In the genomic region with DNA sequence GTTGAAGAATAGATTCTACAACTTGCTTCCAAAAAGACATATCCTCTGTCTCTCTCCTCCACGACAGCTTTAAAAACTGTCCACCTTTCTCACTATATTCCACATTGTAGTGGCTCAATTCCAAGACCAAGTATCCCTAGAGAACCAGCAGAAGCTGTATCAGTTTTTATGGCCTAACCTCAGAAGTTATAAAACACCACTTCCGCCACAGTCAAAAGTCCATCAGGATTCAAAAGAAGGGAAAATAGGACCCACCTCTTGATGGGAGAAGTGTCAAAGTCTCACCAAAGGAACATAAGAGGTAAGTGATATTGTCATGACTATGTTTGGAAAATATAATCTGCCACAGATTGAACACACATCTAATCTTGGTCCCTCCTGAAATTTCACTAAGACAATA, we compare ENCODE assay signal across 31 cellular contexts.
"Had no signal": no experiment of that assay in that cellular context is flagged by ENCODE, and none has a peak within 500 bp of the region (broad histone marks: within the 10 kb centered on the region; RNA-seq: fewer than 3 reads in every experiment).

No MANE protein-coding gene starts in this region.

- H3K27ac Mint-ChIP-seq: endodermal cell; immature natural killer cell; memory B cell; mesothelial cell of epicardium; naive thymus-derived CD4-positive, alpha-beta T cell; nephron; stimulated activated naive B cell treated with anti-CD40 and anti-IgM and Interleukin-4, amounts not matched to agents 10 μg/mL and 1 μg/mL and 100 μg/mL, for 72 hours; stimulated activated naive CD8-positive, alpha-beta T cell treated with anti-CD3 and anti-CD28 coated beads, Interleukin-15, Interleukin-2, amounts not matched to agents 100 ng/mL and 50 ng/mL, for 24 hours had no signal

- H3K4me3 Mint-ChIP-seq: endodermal cell; immature natural killer cell; memory B cell; mesothelial cell of epicardium; naive thymus-derived CD4-positive, alpha-beta T cell; nephron; stimulated activated naive B cell treated with anti-CD40 and anti-IgM and Interleukin-4, amounts not matched to agents 10 μg/mL and 1 μg/mL and 100 μg/mL, for 72 hours; stimulated activated naive CD8-positive, alpha-beta T cell treated with anti-CD3 and anti-CD28 coated beads, Interleukin-15, Interleukin-2, amounts not matched to agents 100 ng/mL and 50 ng/mL, for 24 hours had no signal

- H3K27me3 ChIP-seq: esophagus muscularis mucosa, heart right ventricle, sigmoid colon had no signal

- H3K27me3 Mint-ChIP-seq: memory B cell; stimulated activated naive B cell treated with anti-CD40 and anti-IgM and Interleukin-4, amounts not matched to agents 10 μg/mL and 1 μg/mL and 100 μg/mL, for 72 hours had no signal

- H3K4me3 ChIP-seq: dorsolateral prefrontal cortex, esophagus muscularis mucosa, heart right ventricle, lung, psoas muscle, sigmoid colon, thoracic aorta had no signal

- ATAC-seq: naive thymus-derived CD4-positive, alpha-beta T cell; psoas muscle; stimulated activated naive B cell treated with anti-CD40 and anti-IgM and Interleukin-4, amounts not matched to agents 10 μg/mL and 1 μg/mL and 100 μg/mL, for 72 hours had no signal

- H3K9me3 Mint-ChIP-seq: endodermal cell; memory B cell; nephron; stimulated activated naive B cell treated with anti-CD40 and anti-IgM and Interleukin-4, amounts not matched to agents 10 μg/mL and 1 μg/mL and 100 μg/mL, for 72 hours; stimulated activated naive CD8-positive, alpha-beta T cell treated with anti-CD3 and anti-CD28 coated beads, Interleukin-15, Interleukin-2, amounts not matched to agents 100 ng/mL and 50 ng/mL, for 24 hours had no signal

- H3K9me3 ChIP-seq: esophagus muscularis mucosa, heart right ventricle, psoas muscle, sigmoid colon, thoracic aorta had no signal

- H3K4me1 ChIP-seq: esophagus muscularis mucosa, heart right ventricle, psoas muscle, sigmoid colon had no signal

- H3K27ac ChIP-seq: dorsolateral prefrontal cortex, epithelial cell of prostate, esophagus muscularis mucosa, heart right ventricle, psoas muscle, sigmoid colon, thoracic aorta had no signal

- H3K36me3 Mint-ChIP-seq: immature natural killer cell; memory B cell; mesothelial cell of epicardium; naive thymus-derived CD4-positive, alpha-beta T cell; stimulated activated naive B cell treated with anti-CD40 and anti-IgM and Interleukin-4, amounts not matched to agents 10 μg/mL and 1 μg/mL and 100 μg/mL, for 72 hours had no signal

- H3K4me1 Mint-ChIP-seq: immature natural killer cell; mesothelial cell of epicardium; naive thymus-derived CD4-positive, alpha-beta T cell; stimulated activated naive B cell treated with anti-CD40 and anti-IgM and Interleukin-4, amounts not matched to agents 10 μg/mL and 1 μg/mL and 100 μg/mL, for 72 hours had no signal

- H3K36me3 ChIP-seq: esophagus muscularis mucosa, heart right ventricle, sigmoid colon, thoracic aorta had no signal

- DNase-seq: caudate nucleus; cerebellar nuclear complex; dorsolateral prefrontal cortex; effector CD4-positive, alpha-beta T cell; endodermal cell; foreskin melanocyte; glutamatergic neuron; heart right ventricle; hypothalamus; immature natural killer cell; islet precursor cell; kidney glomerular epithelial cell; left ventricle myocardium superior; naive thymus-derived CD4-positive, alpha-beta T cell; nucleus accumbens; posterior cingulate gyrus; psoas muscle; right cardiac atrium; sigmoid colon; stimulated activated CD4-positive, alpha-beta T cell treated with anti-CD3 and anti-CD28 coated beads, Interleukin-15, amount 100 ng/mL, for 24 hours; stimulated activated CD4-positive, alpha-beta T cell treated with anti-CD3 and anti-CD28 coated beads, Interleukin-2, amount 100 ng/mL, for 48 hours; stimulated activated naive B cell treated with anti-CD40 and anti-IgM and Interleukin-4, amounts not matched to agents 10 μg/mL and 1 μg/mL and 100 μg/mL, for 72 hours; trophoblast cell had no signal
